Comparison of ENCODE assay signal across 1 cellular context in genomic region chr19:6372594-6373095, GRCh38.
TF ChIP-seq lines count a peak whose summit lies in the region.

Gene ALKBH7 (plus strand): TSS chr19:6372794. CDS start chr19:6372821, 27 bp downstream.

TF ChIP-seq in HepG2, 621 proteins besides CTCF, POLR2A, EP300 and RAD21 (continued from another document and continues in another):
- TF ChIP-seq ZNF724P (CRISPR knock-in tag; IDR thresholded peaks at IDR 0.05; ENCODE audit: borderline replicate concordance) (peak; percentile 74; the same call in 1 of the 2 replicates), TCF12 (IDR thresholded peaks at IDR 0.05) (no peak), TCF12 (CRISPR knock-in tag; IDR thresholded peaks at IDR 0.05) (0 out of 2 replicates have a peak, but pooled peaks have one; percentile 36), MTF2 (CRISPR knock-in tag; IDR thresholded peaks at IDR 0.05; ENCODE audit: borderline replicate concordance) (no peak), GTF2F1 (IDR thresholded peaks at IDR 0.05; ENCODE audit: low read length) (no peak), HHEX (CRISPR knock-in tag; IDR thresholded peaks at IDR 0.05) (no peak), SNAPC4 (CRISPR knock-in tag; IDR thresholded peaks at IDR 0.05) (no peak), ZNF136 (CRISPR knock-in tag; IDR thresholded peaks at IDR 0.05; ENCODE audit: low read depth) (no peak), ZNF563 (CRISPR knock-in tag; IDR thresholded peaks at IDR 0.05) (0 out of 2 replicates have a peak, but pooled peaks have one; percentile 13), ZNF672 (CRISPR knock-in tag; IDR thresholded peaks at IDR 0.05) (no peak), RARA (CRISPR knock-in tag; IDR thresholded peaks at IDR 0.05) (no peak), ZKSCAN5 (CRISPR knock-in tag; IDR thresholded peaks at IDR 0.05) (no peak), SOX5 (CRISPR knock-in tag; IDR thresholded peaks at IDR 0.05; ENCODE audit: borderline replicate concordance) (no peak), SRSF4 (IDR thresholded peaks at IDR 0.05; ENCODE audit: low read depth, low read length, poor library complexity, severe bottlenecking) (no peak), ZSCAN21 (CRISPR knock-in tag; IDR thresholded peaks at IDR 0.05; ENCODE audit: borderline replicate concordance) (peak; percentile 92), FOXC1 (CRISPR knock-in tag; IDR thresholded peaks at IDR 0.05; ENCODE audit: borderline replicate concordance) (no peak; the same call in 1 of the 2 replicates), MEIS2 (CRISPR knock-in tag; IDR thresholded peaks at IDR 0.05) (peak; percentile 39; the same call in 1 of the 2 replicates), NFE2L2 (IDR thresholded peaks at IDR 0.05; ENCODE audit: low read length) (no peak), ZNF678 (CRISPR knock-in tag; IDR thresholded peaks at IDR 0.05) (no peak), ZNF75D (CRISPR knock-in tag; IDR thresholded peaks at IDR 0.05; ENCODE audit: borderline replicate concordance) (no peak), HDAC1 (CRISPR knock-in tag; IDR thresholded peaks at IDR 0.05) (peak; percentile 80), ZNF569 (CRISPR knock-in tag; IDR thresholded peaks at IDR 0.05; ENCODE audit: borderline replicate concordance) (no peak), IRF1 (CRISPR knock-in tag; IDR thresholded peaks at IDR 0.05; ENCODE audit: low read depth) (no peak), IRF2 (CRISPR knock-in tag; IDR thresholded peaks at IDR 0.05) (no peak), ZNF558 (CRISPR knock-in tag; IDR thresholded peaks at IDR 0.05; ENCODE audit: borderline replicate concordance) (0 out of 2 replicates have a peak, but pooled peaks have one; percentile 19), HNF1A (IDR thresholded peaks at IDR 0.05; ENCODE audit: low read depth) (no peak), HNF1A (CRISPR knock-in tag; IDR thresholded peaks at IDR 0.05; ENCODE audit: borderline replicate concordance) (no peak), AKNA (CRISPR knock-in tag; IDR thresholded peaks at IDR 0.05; ENCODE audit: borderline replicate concordance) (no peak), ZFP37 (CRISPR knock-in tag; IDR thresholded peaks at IDR 0.05; ENCODE audit: borderline replicate concordance) (no peak)
- TF ChIP-seq, protein P1, sequence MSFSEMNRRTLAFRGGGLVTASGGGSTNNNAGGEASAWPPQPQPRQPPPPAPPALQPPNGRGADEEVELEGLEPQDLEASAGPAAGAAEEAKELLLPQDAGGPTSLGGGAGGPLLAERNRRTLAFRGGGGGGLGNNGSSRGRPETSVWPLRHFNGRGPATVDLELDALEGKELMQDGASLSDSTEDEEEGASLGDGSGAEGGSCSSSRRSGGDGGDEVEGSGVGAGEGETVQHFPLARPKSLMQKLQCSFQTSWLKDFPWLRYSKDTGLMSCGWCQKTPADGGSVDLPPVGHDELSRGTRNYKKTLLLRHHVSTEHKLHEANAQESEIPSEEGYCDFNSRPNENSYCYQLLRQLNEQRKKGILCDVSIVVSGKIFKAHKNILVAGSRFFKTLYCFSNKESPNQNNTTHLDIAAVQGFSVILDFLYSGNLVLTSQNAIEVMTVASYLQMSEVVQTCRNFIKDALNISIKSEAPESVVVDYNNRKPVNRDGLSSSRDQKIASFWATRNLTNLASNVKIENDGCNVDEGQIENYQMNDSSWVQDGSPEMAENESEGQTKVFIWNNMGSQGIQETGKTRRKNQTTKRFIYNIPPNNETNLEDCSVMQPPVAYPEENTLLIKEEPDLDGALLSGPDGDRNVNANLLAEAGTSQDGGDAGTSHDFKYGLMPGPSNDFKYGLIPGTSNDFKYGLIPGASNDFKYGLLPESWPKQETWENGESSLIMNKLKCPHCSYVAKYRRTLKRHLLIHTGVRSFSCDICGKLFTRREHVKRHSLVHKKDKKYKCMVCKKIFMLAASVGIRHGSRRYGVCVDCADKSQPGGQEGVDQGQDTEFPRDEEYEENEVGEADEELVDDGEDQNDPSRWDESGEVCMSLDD (CRISPR knock-in tag; IDR thresholded peaks at IDR 0.05; ENCODE audit: borderline replicate concordance) = no peak
- TF ChIP-seq, protein P2, sequence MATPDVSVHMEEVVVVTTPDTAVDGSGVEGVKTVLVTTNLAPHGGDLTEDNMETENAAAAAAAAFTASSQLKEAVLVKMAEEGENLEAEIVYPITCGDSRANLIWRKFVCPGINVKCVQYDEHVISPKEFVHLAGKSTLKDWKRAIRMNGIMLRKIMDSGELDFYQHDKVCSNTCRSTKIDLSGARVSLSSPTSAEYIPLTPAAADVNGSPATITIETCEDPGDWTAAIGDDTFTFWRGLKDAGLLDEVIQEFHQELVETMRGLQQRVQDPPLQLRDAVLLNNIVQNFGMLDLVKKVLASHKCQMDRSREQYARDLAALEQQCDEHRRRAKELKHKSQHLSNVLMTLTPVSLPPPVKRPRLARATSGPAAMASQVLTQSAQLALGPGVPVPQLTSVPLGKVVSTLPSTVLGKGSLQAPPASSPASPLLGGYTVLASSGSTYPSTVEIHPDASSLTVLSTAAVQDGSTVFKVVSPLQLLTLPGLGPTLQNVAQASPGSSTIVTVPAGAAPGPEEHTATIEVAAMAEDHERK (CRISPR knock-in tag; IDR thresholded peaks at IDR 0.05; ENCODE audit: low read depth) = no peak
- TF ChIP-seq, protein P3, sequence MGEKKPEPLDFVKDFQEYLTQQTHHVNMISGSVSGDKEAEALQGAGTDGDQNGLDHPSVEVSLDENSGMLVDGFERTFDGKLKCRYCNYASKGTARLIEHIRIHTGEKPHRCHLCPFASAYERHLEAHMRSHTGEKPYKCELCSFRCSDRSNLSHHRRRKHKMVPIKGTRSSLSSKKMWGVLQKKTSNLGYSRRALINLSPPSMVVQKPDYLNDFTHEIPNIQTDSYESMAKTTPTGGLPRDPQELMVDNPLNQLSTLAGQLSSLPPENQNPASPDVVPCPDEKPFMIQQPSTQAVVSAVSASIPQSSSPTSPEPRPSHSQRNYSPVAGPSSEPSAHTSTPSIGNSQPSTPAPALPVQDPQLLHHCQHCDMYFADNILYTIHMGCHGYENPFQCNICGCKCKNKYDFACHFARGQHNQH (CRISPR knock-in tag; IDR thresholded peaks at IDR 0.05) = peak; percentile 12; the same call in 1 of the 2 replicates
